In genomic region chr1:42146916-42147320, GRCh38 we compare ENCODE assay signal across 7 cellular contexts. TPM values are rescaled to one million over a fixed set of nuclear protein-coding genes. Genes with fewer than 3 reads are reported as not detected.
DNase-seq lines count a peak whose midpoint lies in the region; ATAC-seq, FAIRE-seq and TF ChIP-seq lines count a peak whose summit lies in the region.

No MANE protein-coding gene starts in this region.

- TF ChIP-seq CTCF in VCaP (conservative IDR thresholded peaks at IDR 0.05): peak; percentile 90

- TF ChIP-seq POLR2A in GM12891 (IDR thresholded peaks at IDR 0.05; ENCODE audit: low read depth, low read length): no peak

- DNase-seq in GM12891 (ENCODE audit: insufficient read length, low spot score) (peak; percentile 74), NCI-H1930 (lab: John Stamatoyannopoulos, UW) (peak; percentile 54 to 60), T47D (ENCODE audit: low read depth in 1 of 2, low spot score in 1 of 2) (peak; percentile 65 to 92), inferior parietal cortex (ENCODE audit: extremely low spot score) (peak; percentile 67)
- peak; percentile 55 to 62 for DNase-seq in stimulated activated CD4-positive, alpha-beta T cell treated with anti-CD3 and anti-CD28 coated beads, Interleukin-1b, Interleukin-23, amount 100 ng/mL, for 4 hours (ENCODE audit: low read depth in 2 of 2)

- in situ Hi-C loops in T47D (cut with HindIII; ENCODE audit: low pct_unique_long_range_greater_than_20kb, low sequenced_read_pairs): no loop called here

- FAIRE-seq in GM12891 (lab: Jason Lieb, UNC): peak; percentile 98

- peak overlapping the region; percentile 18; the same call in 1 of the 2 replicates for H3K27ac ChIP-seq in VCaP

- no peak for ATAC-seq in HG03045 (IDR thresholded peaks at IDR 0.05; ENCODE audit: unreplicated experiment)

TF ChIP-seq in GM12891, 5 proteins besides CTCF, POLR2A, EP300 and RAD21:
- no peak for TF ChIP-seq POU2F2 (IDR thresholded peaks at IDR 0.05; ENCODE audit: low read depth, low read length)
- TF ChIP-seq TAF1 (IDR thresholded peaks at IDR 0.05; ENCODE audit: low read depth, low read length): no peak
- TF ChIP-seq SPI1 (IDR thresholded peaks at IDR 0.05; ENCODE audit: low read depth, low read length): no peak
- no peak for TF ChIP-seq POLR2AphosphoS5 (IDR thresholded peaks at IDR 0.05; ENCODE audit: low read depth, low read length)
- TF ChIP-seq PAX5 (IDR thresholded peaks at IDR 0.05; ENCODE audit: insufficient read depth, low read length, severe bottlenecking): no peak

RNA-seq across cellular contexts. Expression of gene GUCA2B, which starts 6.3 kb away (rescaled TPM):
- not detected for polyA plus RNA-seq in GM12891 (2012; ENCODE audit: low read depth, missing spikeins)

RNA-seq across cellular contexts. Expression of gene GUCA2A, which starts 17.6 kb away (rescaled TPM):
- not detected for polyA plus RNA-seq in GM12891 (2012; ENCODE audit: low read depth, missing spikeins)
